In genomic region chr3:174862666-174863065, GRCh38 we compare ENCODE assay signal across 1 cellular context.
TF ChIP-seq lines count a peak whose summit lies in the region.

No MANE protein-coding gene starts in this region.

TF ChIP-seq in IMR-90, 13 proteins besides CTCF, POLR2A, EP300 and RAD21 (continued from another document):
- no peak for TF ChIP-seq MAZ (IDR thresholded peaks at IDR 0.05; ENCODE audit: borderline replicate concordance, low read depth, low read length)
- no peak for TF ChIP-seq CHD1 (IDR thresholded peaks at IDR 0.05; ENCODE audit: low read depth, low read length)
- no peak for TF ChIP-seq NFE2L2 (IDR thresholded peaks at IDR 0.05; ENCODE audit: low read depth, low read length)
- no peak for TF ChIP-seq RCOR1 (IDR thresholded peaks at IDR 0.05; ENCODE audit: insufficient replicate concordance, low read length)
- TF ChIP-seq SMC3 (IDR thresholded peaks at IDR 0.05; ENCODE audit: low read depth, low read length): no peak
- no peak for TF ChIP-seq RFX5 (IDR thresholded peaks at IDR 0.05; ENCODE audit: low read depth, low read length)
